ENCODE assay signal across 8 cellular contexts in genomic region chr16:58026139-58026704, GRCh38. TPM values are rescaled to one million over a fixed set of nuclear protein-coding genes. Genes with fewer than 3 reads are reported as not detected.
A peak's percentile ranks its signal among the peaks of the same experiment; 100 is the strongest.
DNase-seq lines count a peak whose midpoint lies in the region; ATAC-seq, FAIRE-seq and TF ChIP-seq lines count a peak whose summit lies in the region.

No MANE protein-coding gene starts in this region.

- TF ChIP-seq EP300 in GM12878 (IDR thresholded peaks at IDR 0.05; ENCODE audit: borderline replicate concordance in 1 of 2, control insufficient read depth in 1 of 2, low read depth in 2 of 2, low read length in 2 of 2) = no peak

- H3K79me2 ChIP-seq in GM12878 (ENCODE audit: control insufficient read depth, insufficient read depth, low read length) = no peaks in the 10 kb centered on the region

- H3K4me3 ChIP-seq in AG04449 (ENCODE audit: low read depth, low read length) (peak overlapping the region; percentile 60), NB4 (ENCODE audit: low read depth, low read length) (peak overlapping the region; percentile 7), GM12878 (peak overlapping the region; percentile 67; the same call in 1 of the 2 replicates), iPS-18c (ENCODE audit: insufficient read depth, low read depth, low read length) (peak overlapping the region; percentile 92), small intestine (ENCODE audit: low read depth in 1 of 2, low read length in 2 of 2) (peak overlapping the region; percentile 62 to 80)

- intact Hi-C loops in GM12878 (cut with micrococcal nuclease; ENCODE audit: unreplicated experiment) = loop anchor here (10.0 kb wide), 1 partner anchor 169 kb away; the partner anchor contains the start of gene CSNK2A2

- no peak overlapping the region for H3K27ac ChIP-seq in GM12878 (ENCODE audit: control insufficient read depth, insufficient read depth)
- H3K27ac ChIP-seq in small intestine (ENCODE audit: low read depth in 1 of 2, low read length in 1 of 2) = peak overlapping the region; percentile 87 to 96

- H3K9ac ChIP-seq in GM12878 (ENCODE audit: control insufficient read depth, insufficient read depth, low read length) = no peak overlapping the region

- H3K4me2 ChIP-seq in GM12878 (ENCODE audit: control insufficient read depth, insufficient read depth) = peak overlapping the region; percentile 85

- SMC1A ChIA-PET in GM12878 (lab: Charles Lee; ENCODE audit: uncharacterized antibody, unreplicated experiment) = interaction anchor here (0.8 to 1.1 kb wide), 2 partner anchors 95 to 100 kb away, joined by 3 to 4 read pairs; no protein-coding TSS in a partner anchor

- H2AFZ ChIP-seq in GM12878 (ENCODE audit: control insufficient read depth, low read depth, low read length) = peak overlapping the region; percentile 17

- CTCF ChIA-PET in AG04449 (lab: Yijun Ruan, JAX) (interaction anchor here (0.9 to 5.6 kb wide), 4 partner anchors 7 to 101 kb away, joined by 3 to 22 read pairs (median 4); no protein-coding TSS in a partner anchor), GM12878 (lab: Yijun Ruan, JAX) (interaction anchor here (0.7 to 1.5 kb wide), 3 partner anchors 83 to 258 kb away, joined by 3 to 4 read pairs (median 3); no protein-coding TSS in a partner anchor)

- no TSS peak for BruUV-seq in GM12878 (replicated peaks; lab: Mats Ljungman, UMichigan)

- no peaks in the 10 kb centered on the region for H3K36me3 ChIP-seq in GM12878 (ENCODE audit: control insufficient read depth in 2 of 2, insufficient read depth in 2 of 2, low read length in 1 of 2)
- no peaks in the 10 kb centered on the region for H3K36me3 ChIP-seq in small intestine (ENCODE audit: control insufficient read depth in 2 of 2, insufficient read depth in 2 of 2, low read length in 2 of 2)

- TF ChIP-seq POLR2A in NB4 (IDR thresholded peaks at IDR 0.05; ENCODE audit: extremely low read depth, insufficient read length) (no peak), GM12878 (IDR thresholded peaks at IDR 0.05; ENCODE audit: low read depth, low read length) (no peak)

- peaks cover 11 to 13% of the 10 kb centered on the region in 2 experiments for H3K27me3 ChIP-seq in GM12878 (replicated peaks in 1 of 2; ENCODE audit: control insufficient read depth in 2 of 2, insufficient read depth in 2 of 2, low read length in 1 of 2)
- no peaks in the 10 kb centered on the region for H3K27me3 ChIP-seq in small intestine (ENCODE audit: control insufficient read depth in 2 of 2, insufficient read depth in 2 of 2, low read length in 2 of 2)

- no peak for DNase-seq in AG04449 (ENCODE audit: low read depth, low spot score)
- DNase-seq in NB4 (ENCODE audit: low read depth) = peak; percentile 61
- DNase-seq in GM12878 (ENCODE audit: low read depth, low spot score) = no peak
- DNase-seq in small intestine = peak; percentile 48
- no peak for DNase-seq in kidney glomerular epithelial cell (lab: John Stamatoyannopoulos, UW)
- no peak for DNase-seq in iPS-NIHi7 (ENCODE audit: extremely low spot score)

- ATAC-seq in GM18858 (IDR thresholded peaks at IDR 0.05; ENCODE audit: unreplicated experiment) (peak; percentile 7), GM12878 (peak; percentile 43)

- no peaks in the 10 kb centered on the region for H4K20me1 ChIP-seq in GM12878 (ENCODE audit: control insufficient read depth, insufficient read depth)

- H3K4me1 ChIP-seq in GM12878 (ENCODE audit: control insufficient read depth, insufficient read depth, low read length) (no peaks in the 10 kb centered on the region; the same call in 1 of the 2 replicates), small intestine (ENCODE audit: control insufficient read depth in 2 of 2, insufficient read depth in 1 of 2, low read depth in 1 of 2, low read length in 1 of 2) (peaks cover 12 to 15% of the 10 kb centered on the region in 2 donors)

- in situ Hi-C loops in GM12878 (cut with MboI) = no loop called here

- WGBS in GM12878 (ENCODE audit: insufficient coverage, insufficient replicate concordance, low lambda C conversion rate, missing lambda C conversion rate) = 8% methylated on average over 58 of the region's 65 CpGs
- 0 to 1% (median 0%) methylated on average over 48 to 65 of the region's 65 CpGs for WGBS in small intestine, 3 donors

- RAD21 ChIA-PET in GM12878 (lab: Charles Lee; ENCODE audit: unreplicated experiment) = interaction anchor here (1.1 to 3.8 kb wide), 2 partner anchors 95 to 101 kb away, joined by 3 to 27 read pairs; no protein-coding TSS in a partner anchor

- H3K9me3 ChIP-seq in GM12878 (replicated peaks; ENCODE audit: control insufficient read depth, insufficient read depth, low read length) (no peaks in the 10 kb centered on the region), iPS-18c (ENCODE audit: control insufficient read depth, insufficient read depth, low read length) (no peaks in the 10 kb centered on the region), small intestine (ENCODE audit: control insufficient read depth, low read depth) (no peaks in the 10 kb centered on the region)

- TF ChIP-seq CTCF in AG04449 (IDR thresholded peaks at IDR 0.05; ENCODE audit: insufficient read depth, low read length, missing control alignments) (no peak), NB4 (IDR thresholded peaks at IDR 0.05; ENCODE audit: low read depth, low read length) (no peak), GM12878 (IDR thresholded peaks at IDR 0.05 in 2 of 3, conservative IDR thresholded peaks at IDR 0.05 in 1 of 3; ENCODE audit: control insufficient read depth in 2 of 3, extremely low read depth in 1 of 3, insufficient read depth in 1 of 3, low read depth in 3 of 3, low read length in 3 of 3) (no peak)

- TF ChIP-seq RAD21 in GM12878 (IDR thresholded peaks at IDR 0.05; ENCODE audit: insufficient read depth, low read depth, low read length) = no peak

- FAIRE-seq in GM12878 (lab: Jason Lieb, UNC) (no peak), small intestine (lab: Jason Lieb, UNC) (no peak)

- POLR2A ChIA-PET in AG04449 (lab: Yijun Ruan, JAX) = no interaction called here
- POLR2A ChIA-PET in GM12878 (lab: Charles Lee) = no interaction called here

RNA-seq across cellular contexts. Expression of gene MMP15, which starts 0.7 kb away (rescaled TPM):
- 0.24 and 0.40 TPM in 2 replicates for total RNA-seq in GM12878 (2013; cell fraction: nucleolus; rRNA removed)
- total RNA-seq in GM12878 (2014; rRNA removed) = not detected in 2 replicates
- total RNA-seq in GM12878 (2014; rRNA removed; fragmentation: Illumina TruSeq; extraction: Trizol) = not detected in 2 replicates
- total RNA-seq in GM12878 (2021) = 0.13 and 0.56 TPM in 2 replicates
- not detected for polyA plus RNA-seq in GM12878 (2011; ENCODE audit: low read depth)
- polyA plus RNA-seq in GM12878 (2011; rRNA removed) = not detected in 2 replicates
- 0.02 and 0.04 TPM in 2 replicates for polyA plus RNA-seq in GM12878 (2011; cell fraction: cytosol; rRNA removed)
- not detected in 2 replicates for polyA plus RNA-seq in GM12878 (2011; cell fraction: nucleus; rRNA removed)
- 0.10 TPM in 1 of 2 replicates, not detected in the other for polyA plus RNA-seq in GM12878 (2012)
- polyA plus RNA-seq in GM12878 (2014; fragmentation: Illumina TruSeq; extraction: Trizol) = not detected in 2 replicates
- polyA plus RNA-seq in GM12878 (2014; fragmentation: Nextera tagmentation; extraction: Ambion mirVana) = not detected
- polyA plus RNA-seq in GM12878 (2014; rRNA removed) = 0.10 TPM in 1 of 2 replicates, not detected in the other
- polyA plus RNA-seq in GM12878 (2016; fragmentation: Nextera tagmentation; extraction: Ambion mirVana) = under 1 TPM in 1 of 2 experiments, not detected in 1; 0.08 TPM
- not detected in 2 replicates for polyA minus RNA-seq in GM12878 (2011; rRNA and poly(A)+ RNA removed)
- 0.62 and 0.67 TPM in 2 replicates for polyA minus RNA-seq in GM12878 (2011; cell fraction: cytosol; rRNA and poly(A)+ RNA removed)
- polyA minus RNA-seq in GM12878 (2011; cell fraction: nucleus; rRNA and poly(A)+ RNA removed) = 0.10 TPM in 1 of 2 replicates, not detected in the other
- polyA plus RNA-seq in small intestine = 10 to 100 TPM; 38.2 to 67.3 (median 47.2) TPM

RNA-seq across cellular contexts. Expression of gene USB1, which starts 25.0 kb away (rescaled TPM):
- total RNA-seq in GM12878 (2013; cell fraction: nucleolus; rRNA removed) = 44.1 and 54.1 TPM in 2 replicates
- total RNA-seq in GM12878 (2014; rRNA removed) = 9.7 and 9.9 TPM in 2 replicates
- total RNA-seq in GM12878 (2014; rRNA removed; fragmentation: Illumina TruSeq; extraction: Trizol) = 9.4 and 10.0 TPM in 2 replicates
- 50.2 and 50.8 TPM in 2 replicates for total RNA-seq in GM12878 (2021)
- 20.3 TPM for polyA plus RNA-seq in GM12878 (2011; ENCODE audit: low read depth)
- polyA plus RNA-seq in GM12878 (2011; rRNA removed) = 28.3 and 45.4 TPM in 2 replicates
- 50.4 and 59.0 TPM in 2 replicates for polyA plus RNA-seq in GM12878 (2011; cell fraction: cytosol; rRNA removed)
- 40.6 and 53.8 TPM in 2 replicates for polyA plus RNA-seq in GM12878 (2011; cell fraction: nucleus; rRNA removed)
- 21.3 and 31.1 TPM in 2 replicates for polyA plus RNA-seq in GM12878 (2012)
- polyA plus RNA-seq in GM12878 (2014; fragmentation: Illumina TruSeq; extraction: Trizol) = 37.6 and 39.7 TPM in 2 replicates
- polyA plus RNA-seq in GM12878 (2014; fragmentation: Nextera tagmentation; extraction: Ambion mirVana) = 1 to 10 TPM; 7.9 to 8.7 TPM
- polyA plus RNA-seq in GM12878 (2014; rRNA removed) = 41.1 and 43.5 TPM in 2 replicates
- 10 to 100 TPM; 53.2 to 72.2 TPM for polyA plus RNA-seq in GM12878 (2016; fragmentation: Nextera tagmentation; extraction: Ambion mirVana)
- polyA minus RNA-seq in GM12878 (2011; rRNA and poly(A)+ RNA removed) = 33.4 and 50.6 TPM in 2 replicates
- polyA minus RNA-seq in GM12878 (2011; cell fraction: cytosol; rRNA and poly(A)+ RNA removed) = 28.3 and 28.5 TPM in 2 replicates
- 19.0 and 30.3 TPM in 2 replicates for polyA minus RNA-seq in GM12878 (2011; cell fraction: nucleus; rRNA and poly(A)+ RNA removed)
- 10 to 100 TPM; 21.7 to 26.5 (median 26.2) TPM for polyA plus RNA-seq in small intestine

RNA-seq across cellular contexts. Expression of gene ZNF319, which starts 25.8 kb away (rescaled TPM):
- total RNA-seq in GM12878 (2013; cell fraction: nucleolus; rRNA removed) = 4.3 and 5.1 TPM in 2 replicates
- total RNA-seq in GM12878 (2014; rRNA removed) = 1.4 TPM in 2 replicates
- total RNA-seq in GM12878 (2014; rRNA removed; fragmentation: Illumina TruSeq; extraction: Trizol) = 1.1 TPM in 2 replicates
- 6.9 and 7.4 TPM in 2 replicates for total RNA-seq in GM12878 (2021)
- 1.4 TPM for polyA plus RNA-seq in GM12878 (2011; ENCODE audit: low read depth)
- polyA plus RNA-seq in GM12878 (2011; rRNA removed) = 0.72 and 1.7 TPM in 2 replicates
- polyA plus RNA-seq in GM12878 (2011; cell fraction: cytosol; rRNA removed) = 2.5 and 2.7 TPM in 2 replicates
- 5.4 and 8.8 TPM in 2 replicates for polyA plus RNA-seq in GM12878 (2011; cell fraction: nucleus; rRNA removed)
- polyA plus RNA-seq in GM12878 (2012) = 3.7 and 4.1 TPM in 2 replicates
- 1.2 and 1.8 TPM in 2 replicates for polyA plus RNA-seq in GM12878 (2014; fragmentation: Illumina TruSeq; extraction: Trizol)
- under 1 TPM; 0.29 to 0.69 TPM for polyA plus RNA-seq in GM12878 (2014; fragmentation: Nextera tagmentation; extraction: Ambion mirVana)
- polyA plus RNA-seq in GM12878 (2014; rRNA removed) = 2.7 and 3.7 TPM in 2 replicates
- 1 to 10 TPM; 2.8 to 3.3 TPM for polyA plus RNA-seq in GM12878 (2016; fragmentation: Nextera tagmentation; extraction: Ambion mirVana)
- polyA minus RNA-seq in GM12878 (2011; rRNA and poly(A)+ RNA removed) = 2.8 and 5.1 TPM in 2 replicates
- polyA minus RNA-seq in GM12878 (2011; cell fraction: cytosol; rRNA and poly(A)+ RNA removed) = 2.1 TPM in 2 replicates
- polyA minus RNA-seq in GM12878 (2011; cell fraction: nucleus; rRNA and poly(A)+ RNA removed) = 5.0 and 7.0 TPM in 2 replicates
- polyA plus RNA-seq in small intestine = 1 to 10 TPM; 2.2 to 4.0 (median 2.4) TPM

RNA-seq across cellular contexts. Expression of gene CNGB1, which starts 55.3 kb away (rescaled TPM):
- not detected in 2 replicates for total RNA-seq in GM12878 (2013; cell fraction: nucleolus; rRNA removed)
- total RNA-seq in GM12878 (2014; rRNA removed) = not detected in 2 replicates
- total RNA-seq in GM12878 (2014; rRNA removed; fragmentation: Illumina TruSeq; extraction: Trizol) = not detected in 2 replicates
- total RNA-seq in GM12878 (2021) = not detected in 2 replicates
- not detected for polyA plus RNA-seq in GM12878 (2011; ENCODE audit: low read depth)
- 0.03 TPM in 1 of 2 replicates, not detected in the other for polyA plus RNA-seq in GM12878 (2011; rRNA removed)
- polyA plus RNA-seq in GM12878 (2011; cell fraction: cytosol; rRNA removed) = 0.03 and 0.10 TPM in 2 replicates
- 0.04 and 0.15 TPM in 2 replicates for polyA plus RNA-seq in GM12878 (2011; cell fraction: nucleus; rRNA removed)
- polyA plus RNA-seq in GM12878 (2012) = not detected in 2 replicates
- not detected in 2 replicates for polyA plus RNA-seq in GM12878 (2014; fragmentation: Illumina TruSeq; extraction: Trizol)
- not detected for polyA plus RNA-seq in GM12878 (2014; fragmentation: Nextera tagmentation; extraction: Ambion mirVana)
- polyA plus RNA-seq in GM12878 (2014; rRNA removed) = not detected in 2 replicates
- not detected for polyA plus RNA-seq in GM12878 (2016; fragmentation: Nextera tagmentation; extraction: Ambion mirVana)
- not detected in 2 replicates for polyA minus RNA-seq in GM12878 (2011; rRNA and poly(A)+ RNA removed)
- not detected in 2 replicates for polyA minus RNA-seq in GM12878 (2011; cell fraction: cytosol; rRNA and poly(A)+ RNA removed)
- polyA minus RNA-seq in GM12878 (2011; cell fraction: nucleus; rRNA and poly(A)+ RNA removed) = not detected in 2 replicates
- polyA plus RNA-seq in small intestine = 1 to 10 TPM in 1 of 3 donors, not detected in 2; 1.7 TPM

Comparison
In these comparisons a context has a peak if more than half of its experiments do, and no peak if none do; other contexts are left out.
1. DNase-seq: peak in NB4 (single experiment) and small intestine (single experiment); none in AG04449 (single experiment), GM12878 (single experiment), kidney glomerular epithelial cell (single experiment) and iPS-NIHi7 (single experiment).
2. H3K4me3 ChIP-seq: peak in every context shown above with its lines; median percentile 92 in iPS-18c; 71 in small intestine; 67 in GM12878; 60 in AG04449; 7 in NB4.
3. RNA of gene MMP15, which starts 0.7 kb away (polyA plus RNA-seq): 38.2 to 67.3 TPM in small intestine; 0.02 to 0.10 TPM in GM12878; every median in the first group is over 10 times any median in the second.